In the genomic region with DNA sequence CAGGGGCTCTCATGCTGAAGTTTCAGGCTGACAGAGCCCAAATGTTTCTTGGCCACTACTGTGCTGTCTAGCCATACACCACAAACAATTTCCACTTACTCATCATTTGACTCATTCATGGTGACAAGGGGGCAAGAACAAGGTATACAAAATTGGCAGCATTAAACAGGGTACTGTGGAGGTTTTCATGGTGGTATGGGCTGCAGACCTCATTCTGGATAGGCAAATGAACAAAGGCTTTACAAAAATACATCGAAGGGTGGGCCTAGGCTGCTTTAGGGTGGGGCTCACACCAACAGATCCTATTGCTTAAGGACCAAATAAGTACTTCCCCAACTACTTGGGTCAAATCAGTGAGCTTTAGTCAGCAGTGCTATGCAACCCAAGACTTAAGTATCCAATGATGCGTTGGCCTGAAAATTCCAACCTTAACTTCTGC, we compare ENCODE assay signal across 8 cellular contexts. TPM values are rescaled to one million over a fixed set of nuclear protein-coding genes. Genes with fewer than 3 reads are reported as not detected.
DNase-seq lines count a peak whose midpoint lies in the region; ATAC-seq and TF ChIP-seq lines count a peak whose summit lies in the region.

No MANE protein-coding gene starts in this region.

- DNase-seq in AG08395 (ENCODE audit: low spot score) (peak; percentile 73), smooth muscle cell (lab: John Stamatoyannopoulos, UW; ENCODE audit: unreplicated experiment) (no peak), SKM-1 (lab: John Stamatoyannopoulos, UW; ENCODE audit: unreplicated experiment) (no peak), neural progenitor cell (ENCODE audit: low spot score) (no peak), progenitor cell of endocrine pancreas (ENCODE audit: low spot score, unreplicated experiment) (no peak)

- H3K4me1 ChIP-seq in smooth muscle cell (ENCODE audit: low read depth) (peaks cover 28% of the 10 kb centered on the region), neural progenitor cell (peaks cover 12% of the 10 kb centered on the region)

- H3K36me3 Mint-ChIP-seq in neural progenitor cell: peaks cover 45% of the 10 kb centered on the region
- H3K36me3 Mint-ChIP-seq in progenitor cell of endocrine pancreas (ENCODE audit: insufficient read depth): peaks cover 17% of the 10 kb centered on the region

- H3K27ac Mint-ChIP-seq in neural progenitor cell (no peak overlapping the region), progenitor cell of endocrine pancreas (no peak overlapping the region)

- ATAC-seq in GM19351 (IDR thresholded peaks at IDR 0.05; ENCODE audit: unreplicated experiment) (peak; percentile 93), HG03469 (IDR thresholded peaks at IDR 0.05; ENCODE audit: unreplicated experiment) (peak; percentile 77)

- H3K27ac ChIP-seq in angular gyrus (ENCODE audit: low read depth, low read length) (peak overlapping the region; percentile 9), smooth muscle cell (ENCODE audit: low read depth) (peak overlapping the region; percentile 82), neural progenitor cell (no peak overlapping the region)

- H3K27me3 Mint-ChIP-seq in neural progenitor cell (ENCODE audit: insufficient read depth, low read depth) (no peaks in the 10 kb centered on the region), progenitor cell of endocrine pancreas (no peaks in the 10 kb centered on the region)

- H3F3A ChIP-seq in smooth muscle cell (ENCODE audit: low read depth): peaks cover 8% of the 10 kb centered on the region
- H3F3A ChIP-seq in neural progenitor cell (ENCODE audit: low read depth): no peaks in the 10 kb centered on the region

- peaks cover 6% of the 10 kb centered on the region for H3K9me3 Mint-ChIP-seq in neural progenitor cell
- no peaks in the 10 kb centered on the region for H3K9me3 Mint-ChIP-seq in progenitor cell of endocrine pancreas (ENCODE audit: low read depth)

- H3K79me2 ChIP-seq in smooth muscle cell (ENCODE audit: low read depth): peaks cover 70% of the 10 kb centered on the region
- H3K79me2 ChIP-seq in neural progenitor cell (ENCODE audit: low read depth): peaks cover 94% of the 10 kb centered on the region

- H3K4me1 Mint-ChIP-seq in neural progenitor cell (peaks cover 21% of the 10 kb centered on the region), progenitor cell of endocrine pancreas (ENCODE audit: low read depth) (peaks cover 16% of the 10 kb centered on the region)

- H3K36me3 ChIP-seq in smooth muscle cell (ENCODE audit: low read depth): peaks cover 10% of the 10 kb centered on the region
- H3K36me3 ChIP-seq in neural progenitor cell: peaks cover 20% of the 10 kb centered on the region

- peak overlapping the region; percentile 39 for H3K9ac ChIP-seq in smooth muscle cell (ENCODE audit: low read depth)
- H3K9ac ChIP-seq in neural progenitor cell: no peak overlapping the region

- peaks cover 92% of the 10 kb centered on the region for H4K20me1 ChIP-seq in smooth muscle cell (ENCODE audit: low read depth)
- H4K20me1 ChIP-seq in neural progenitor cell (ENCODE audit: low read depth): peaks cover 71% of the 10 kb centered on the region

- peak overlapping the region; percentile 20 for H3K4me2 ChIP-seq in smooth muscle cell
- no peak overlapping the region for H3K4me2 ChIP-seq in neural progenitor cell

- no peak overlapping the region for H3K4me3 Mint-ChIP-seq in neural progenitor cell
- no peak overlapping the region for H3K4me3 Mint-ChIP-seq in progenitor cell of endocrine pancreas (ENCODE audit: low read depth)

- H3K27me3 ChIP-seq in smooth muscle cell (ENCODE audit: low read depth) (no peaks in the 10 kb centered on the region), neural progenitor cell (no peaks in the 10 kb centered on the region)

- WGBS in smooth muscle cell (ENCODE audit: low lambda C conversion rate): 85% methylated on average over 2 of the region's 2 CpGs

- H3K9me3 ChIP-seq in smooth muscle cell (replicated peaks; ENCODE audit: low read depth): no peaks in the 10 kb centered on the region
- no peaks in the 10 kb centered on the region for H3K9me3 ChIP-seq in neural progenitor cell (ENCODE audit: low read depth)

- H3K4me3 ChIP-seq in smooth muscle cell: no peak overlapping the region
- H3K4me3 ChIP-seq in neural progenitor cell: no peak overlapping the region

- H2AFZ ChIP-seq in smooth muscle cell (ENCODE audit: low read depth): no peak overlapping the region
- H2AFZ ChIP-seq in neural progenitor cell (replicated peaks): no peak overlapping the region

- TF ChIP-seq CTCF in smooth muscle cell (IDR thresholded peaks at IDR 0.05; ENCODE audit: borderline replicate concordance, insufficient read depth, poor library complexity, severe bottlenecking): no peak
- no peak for TF ChIP-seq CTCF in neural progenitor cell (IDR thresholded peaks at IDR 0.05)
- TF ChIP-seq CTCF in progenitor cell of endocrine pancreas (IDR thresholded peaks at IDR 0.05; ENCODE audit: unreplicated experiment): no peak

RNA-seq across cellular contexts. Expression of gene N4BP1, which starts 53.0 kb away (rescaled TPM):
- total RNA-seq in smooth muscle cell: 35.2 and 48.7 TPM in 2 replicates
- polyA plus RNA-seq in smooth muscle cell: 20.7 and 23.8 TPM in 2 replicates
- 30.8 and 57.2 TPM in 2 replicates for total RNA-seq in neural progenitor cell (ENCODE audit: low replicate concordance)
- 37.7 and 39.4 TPM in 2 replicates for total RNA-seq in progenitor cell of endocrine pancreas
